ENCODE assay signal across 8 cellular contexts in genomic region chr1:168342572-168343280, GRCh38.
DNase-seq lines count a peak whose midpoint lies in the region; ATAC-seq and TF ChIP-seq lines count a peak whose summit lies in the region.

No MANE protein-coding gene starts in this region.

- intact Hi-C loops in heart left ventricle (cut with DNase I): loop anchor here (1.0 to 10.0 kb wide), 14 partner anchors 85 to 1202 kb away; partner anchors contain the start of genes XCL1 (in 3 of the 10), BLZF1 (in 1 of the 10) and NME7 (in 1 of the 10)

- no peaks in the 10 kb centered on the region for H3K79me2 ChIP-seq in SU-DHL-6 (ENCODE audit: insufficient read depth, low read length)

- no peaks in the 10 kb centered on the region for H3K9me3 ChIP-seq in SU-DHL-6 (ENCODE audit: insufficient read depth, low read length)
- H3K9me3 ChIP-seq in heart left ventricle: peaks cover 0 to 8% (median 0%) of the 10 kb centered on the region in 12 donors

- H3K9ac ChIP-seq in SU-DHL-6 (ENCODE audit: low read length): no peak overlapping the region

- 12% methylated on average over 21 of the region's 21 CpGs for WGBS in heart left ventricle, 4 donors

- H2AFZ ChIP-seq in SU-DHL-6 (ENCODE audit: low read depth, low read length, severe bottlenecking): no peak overlapping the region

- peaks cover 2% of the 10 kb centered on the region for H3K9me3 Mint-ChIP-seq in activated naive CD8-positive, alpha-beta T cell treated with anti-CD3 and anti-CD28 coated beads, Interleukin-2, amount 10 ng/mL, durations not matched to agents 7 days and 5 days
- peaks cover 3% of the 10 kb centered on the region for H3K9me3 Mint-ChIP-seq in progenitor cell of endocrine pancreas (ENCODE audit: low read depth)

- H3K36me3 Mint-ChIP-seq in activated naive CD8-positive, alpha-beta T cell treated with anti-CD3 and anti-CD28 coated beads, Interleukin-2, amount 10 ng/mL, durations not matched to agents 7 days and 5 days: peaks cover 10% of the 10 kb centered on the region
- H3K36me3 Mint-ChIP-seq in progenitor cell of endocrine pancreas (ENCODE audit: insufficient read depth): no peaks in the 10 kb centered on the region

- H3K27ac Mint-ChIP-seq in activated naive CD8-positive, alpha-beta T cell treated with anti-CD3 and anti-CD28 coated beads, Interleukin-2, amount 10 ng/mL, durations not matched to agents 7 days and 5 days: peak overlapping the region; percentile 69
- no peak overlapping the region for H3K27ac Mint-ChIP-seq in progenitor cell of endocrine pancreas

- no peaks in the 10 kb centered on the region for H3F3A ChIP-seq in SU-DHL-6 (ENCODE audit: insufficient read depth)

- no peak for TF ChIP-seq POLR2A in heart left ventricle (IDR thresholded peaks at IDR 0.05)

- CTCF ChIA-PET in GM10248 (lab: Yijun Ruan, JAX): interaction anchor here (0.6 to 7.3 kb wide), 85 partner anchors 11 to 1212 kb away, joined by 3 to 69 read pairs (median 4); partner anchors contain the start of genes ATP1B1, BLZF1 and NME7

- TF ChIP-seq CTCF in GM10248 (IDR thresholded peaks at IDR 0.05; ENCODE audit: control extremely low read depth, extremely low read depth, low read depth, missing control alignments) (peak; percentile 79), SU-DHL-6 (IDR thresholded peaks at IDR 0.05; ENCODE audit: insufficient read depth, low read length, poor library complexity, severe bottlenecking) (no peak), heart left ventricle (IDR thresholded peaks at IDR 0.05) (peak; percentile 77 to 88 (median 84)), progenitor cell of endocrine pancreas (IDR thresholded peaks at IDR 0.05; ENCODE audit: unreplicated experiment) (peak; percentile 78)

- no peaks in the 10 kb centered on the region for H3K27me3 Mint-ChIP-seq in activated naive CD8-positive, alpha-beta T cell treated with anti-CD3 and anti-CD28 coated beads, Interleukin-2, amount 10 ng/mL, durations not matched to agents 7 days and 5 days
- peaks cover 18% of the 10 kb centered on the region for H3K27me3 Mint-ChIP-seq in progenitor cell of endocrine pancreas

- H3K4me1 Mint-ChIP-seq in activated naive CD8-positive, alpha-beta T cell treated with anti-CD3 and anti-CD28 coated beads, Interleukin-2, amount 10 ng/mL, durations not matched to agents 7 days and 5 days: peaks cover 43% of the 10 kb centered on the region
- H3K4me1 Mint-ChIP-seq in progenitor cell of endocrine pancreas (ENCODE audit: low read depth): no peaks in the 10 kb centered on the region

- peak; percentile 94 for ATAC-seq in HG02642 (IDR thresholded peaks at IDR 0.05; ENCODE audit: poor library complexity, unreplicated experiment)
- ATAC-seq in activated naive CD8-positive, alpha-beta T cell treated with anti-CD3 and anti-CD28 coated beads, Interleukin-2, amount 10 ng/mL, durations not matched to agents 7 days and 5 days (ENCODE audit: low read depth): peak; percentile 95
- peak; percentile 96 to 98 (median 98) for ATAC-seq in heart left ventricle

- H3K4me3 Mint-ChIP-seq in activated naive CD8-positive, alpha-beta T cell treated with anti-CD3 and anti-CD28 coated beads, Interleukin-2, amount 10 ng/mL, durations not matched to agents 7 days and 5 days: peak overlapping the region; percentile 7
- H3K4me3 Mint-ChIP-seq in progenitor cell of endocrine pancreas (ENCODE audit: low read depth): no peak overlapping the region

- H3K36me3 ChIP-seq in SU-DHL-6 (ENCODE audit: low read length): no peaks in the 10 kb centered on the region
- H3K36me3 ChIP-seq in heart left ventricle: no peaks in the 10 kb centered on the region

- POLR2A ChIA-PET in GM10248 (lab: Yijun Ruan, JAX): no interaction called here
- POLR2A ChIA-PET in activated naive CD8-positive, alpha-beta T cell treated with anti-CD3 and anti-CD28 coated beads, Interleukin-2, amount 10 ng/mL, durations not matched to agents 7 days and 5 days (lab: Charles Lee): interaction anchor here (0.6 to 1.6 kb wide), 8 partner anchors 20 to 407 kb away, joined by 3 to 7 read pairs (median 3); no protein-coding TSS in a partner anchor

- H3K4me1 ChIP-seq in heart left ventricle: peaks cover 0 to 27% (median 5%) of the 10 kb centered on the region in 12 donors

- H3K9me2 ChIP-seq in SU-DHL-6 (replicated peaks; ENCODE audit: insufficient read depth, low read length): no peaks in the 10 kb centered on the region

- no peak overlapping the region for H3K27ac ChIP-seq in SU-DHL-6 (ENCODE audit: low read depth, low read length)
- H3K27ac ChIP-seq in heart left ventricle: peak overlapping the region in 5 of 12 donors; percentile 2 to 76 (median 39)

- H3K4me3 ChIP-seq in SU-DHL-6 (ENCODE audit: insufficient read depth, low read length, poor library complexity, severe bottlenecking): no peak overlapping the region
- peak overlapping the region in 9 of 12 donors; percentile 2 to 46 (median 20) for H3K4me3 ChIP-seq in heart left ventricle

- H3K4me2 ChIP-seq in SU-DHL-6 (ENCODE audit: low read depth, low read length, poor library complexity, severe bottlenecking): peak overlapping the region; percentile 7

- H4K20me1 ChIP-seq in SU-DHL-6 (ENCODE audit: low read depth, low read length): no peaks in the 10 kb centered on the region

- no peaks in the 10 kb centered on the region for H3K27me3 ChIP-seq in SU-DHL-6 (ENCODE audit: low read length)
- no peaks in the 10 kb centered on the region for H3K27me3 ChIP-seq in heart left ventricle

- DNase-seq in GM10248 (ENCODE audit: extremely low spot score): peak; percentile 68
- DNase-seq in NCI-H1105 treated with DMSO at 0.1 percent for 48 hours (lab: John Stamatoyannopoulos, UW): peak; percentile 84
- peak; percentile 86 for DNase-seq in activated naive CD8-positive, alpha-beta T cell treated with anti-CD3 and anti-CD28 coated beads, Interleukin-2, amount 10 ng/mL, durations not matched to agents 7 days and 5 days
- DNase-seq in heart left ventricle: peak; percentile 89 to 92 (median 90)
- peak; percentile 58 for DNase-seq in progenitor cell of endocrine pancreas (ENCODE audit: low spot score, unreplicated experiment)
- DNase-seq in ureter (ENCODE audit: low spot score): peak; percentile 92
